In the genomic region with DNA sequence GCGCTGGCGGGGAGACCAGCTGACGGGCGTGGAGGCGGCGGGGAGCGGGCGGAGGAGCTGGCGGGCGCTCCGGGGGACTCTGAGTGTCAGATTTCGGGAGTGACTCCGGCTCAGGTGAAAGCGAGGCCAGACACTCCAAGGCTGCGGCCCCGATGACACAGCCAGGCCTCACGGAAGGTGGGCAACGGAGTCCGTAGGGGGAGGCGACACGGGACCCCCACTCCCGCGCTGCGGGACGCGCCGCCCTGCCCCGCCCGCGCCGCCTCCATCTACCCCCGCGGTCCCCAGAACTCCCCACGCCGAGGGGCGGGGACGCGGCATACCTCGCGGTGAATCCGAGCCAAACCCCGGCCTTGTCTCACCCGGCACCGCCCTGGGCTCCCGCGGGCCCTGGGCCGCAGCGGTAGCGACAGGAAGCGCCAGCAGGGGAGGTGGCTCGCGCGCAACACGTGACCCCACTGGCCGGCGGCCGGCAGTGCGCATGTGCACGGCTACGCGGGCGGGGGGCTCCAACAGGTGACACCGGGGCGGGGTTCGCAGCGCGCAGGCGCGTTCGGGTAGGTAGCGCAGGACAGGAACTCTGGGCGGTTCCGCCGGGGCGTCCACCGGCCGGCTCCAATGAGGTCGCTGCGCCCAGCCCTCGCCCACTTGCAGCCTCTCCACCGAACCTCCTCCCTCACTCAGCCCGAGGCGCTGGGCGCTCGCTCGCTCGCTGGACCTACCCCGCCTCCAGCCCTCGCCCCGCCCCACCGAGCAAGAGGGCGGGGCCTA, we compare ENCODE assay signal across 7 cellular contexts. TPM values are rescaled to one million over a fixed set of nuclear protein-coding genes. Genes with fewer than 3 reads are reported as not detected.
DNase-seq lines count a peak whose midpoint lies in the region; ATAC-seq and TF ChIP-seq lines count a peak whose summit lies in the region.

TSS of gene CC2D1B (minus strand) at position 460 of the 771 bp plus-strand sequence. CDS start 1,585 bp downstream, outside the sequence.

- WGBS in hepatocyte (ENCODE audit: low lambda C conversion rate, missing lambda C conversion rate) = under 1% methylated on average over 28 of the region's 92 CpGs

- no peaks in the 10 kb centered on the region for H3K9me2 ChIP-seq in hepatocyte (replicated peaks; ENCODE audit: insufficient read depth)

- peak within 1 kb of the TSS; percentile 87 for H3K4me2 ChIP-seq in hepatocyte

- H3K4me3 ChIP-seq in hepatocyte = peak within 1 kb of the TSS; percentile 65

- H3K27me3 ChIP-seq in hepatocyte = no peaks in the 10 kb centered on the region

- H3K4me1 ChIP-seq in hepatocyte (ENCODE audit: insufficient read depth) = peaks cover 15% of the 10 kb centered on the region

- H3K9me3 ChIP-seq in hepatocyte (ENCODE audit: low read depth) = no peaks in the 10 kb centered on the region

- peak within 1 kb of the TSS; percentile 66 for H2AFZ ChIP-seq in hepatocyte

- DNase-seq in NCI-H2081 (lab: John Stamatoyannopoulos, UW) = peak; percentile 99
- DNase-seq in T1000 (lab: John Stamatoyannopoulos, UW) = peak; percentile 99
- peak; percentile 99 for DNase-seq in astrocyte of the hippocampus (ENCODE audit: low read depth, low spot score)
- DNase-seq in hepatocyte (ENCODE audit: low spot score) = peak; percentile 99
- DNase-seq in retina = peak; percentile 97

- H3K36me3 ChIP-seq in hepatocyte (replicated peaks; ENCODE audit: insufficient read depth, low read depth) = no peaks in the 10 kb centered on the region

- peaks cover 21% of the 10 kb centered on the region for H3K79me2 ChIP-seq in hepatocyte

- TF ChIP-seq CTCF in hepatocyte (IDR thresholded peaks at IDR 0.05; ENCODE audit: poor library complexity) = peak; percentile 6

- ATAC-seq in GM18508 (IDR thresholded peaks at IDR 0.05; ENCODE audit: insufficient read depth, unreplicated experiment) = peak; percentile 65
- peak; percentile 92 for ATAC-seq in HG03025 (IDR thresholded peaks at IDR 0.05; ENCODE audit: low FRiP score, unreplicated experiment)

- peak within 1 kb of the TSS; percentile 94 for H3K27ac ChIP-seq in hepatocyte

- H4K20me1 ChIP-seq in hepatocyte (ENCODE audit: insufficient read depth, poor library complexity, severe bottlenecking) = peaks cover 5% of the 10 kb centered on the region

RNA-seq across cellular contexts. Expression of gene CC2D1B, which starts in this region (rescaled TPM):
- total RNA-seq in hepatocyte = 22.7 and 28.4 TPM in 2 replicates
- 21.5 and 25.5 TPM in 2 replicates for polyA plus RNA-seq in hepatocyte

Comparison
In these comparisons a context has a peak if more than half of its experiments do, and no peak if none do; other contexts are left out.
1. Peak in every context shown above with its lines: DNase-seq, ATAC-seq, H3K4me3 ChIP-seq and H3K27ac ChIP-seq.